1 cellular context compared by ENCODE assay signal in the genomic region with DNA sequence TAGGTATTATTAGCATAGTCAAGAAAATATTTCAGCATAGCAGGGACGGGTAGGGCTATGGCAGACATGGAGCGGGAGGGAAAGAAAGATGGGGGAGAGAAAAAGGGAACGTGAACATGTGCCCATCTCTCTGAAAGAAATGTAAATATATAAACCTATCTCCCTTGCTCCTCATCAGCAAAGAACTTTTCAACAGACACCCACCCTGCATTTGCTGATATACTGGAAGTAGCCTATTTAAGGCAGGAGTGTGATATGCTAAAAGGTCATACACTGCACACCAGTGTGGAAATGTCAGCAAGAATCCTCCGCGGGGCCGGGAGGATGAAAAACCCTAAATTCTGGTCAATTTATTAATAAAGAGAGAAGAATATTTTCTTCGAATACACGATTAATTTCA.
TF ChIP-seq lines count a peak whose summit lies in the region.

No MANE protein-coding gene starts in this region.

TF ChIP-seq in K562, 482 proteins besides CTCF, POLR2A, EP300 and RAD21 (continued from another document):
- TF ChIP-seq, protein P1, sequence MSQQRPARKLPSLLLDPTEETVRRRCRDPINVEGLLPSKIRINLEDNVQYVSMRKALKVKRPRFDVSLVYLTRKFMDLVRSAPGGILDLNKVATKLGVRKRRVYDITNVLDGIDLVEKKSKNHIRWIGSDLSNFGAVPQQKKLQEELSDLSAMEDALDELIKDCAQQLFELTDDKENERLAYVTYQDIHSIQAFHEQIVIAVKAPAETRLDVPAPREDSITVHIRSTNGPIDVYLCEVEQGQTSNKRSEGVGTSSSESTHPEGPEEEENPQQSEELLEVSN (IDR thresholded peaks at IDR 0.05; ENCODE audit: borderline replicate concordance in 1 of 2, extremely low read depth in 1 of 2, insufficient read depth in 1 of 2, insufficient read length in 1 of 2, low read depth in 1 of 2, low read length in 1 of 2, poor library complexity in 1 of 2, severe bottlenecking in 1 of 2): no peak
- TF ChIP-seq RFX7 (CRISPR knock-in tag; IDR thresholded peaks at IDR 0.05) (no peak), E2F3 (CRISPR knock-in tag; IDR thresholded peaks at IDR 0.05) (no peak), SPI1 (IDR thresholded peaks at IDR 0.05; ENCODE audit: borderline replicate concordance, low read depth, low read length) (no peak), POLR2AphosphoS5 (IDR thresholded peaks at IDR 0.05; ENCODE audit: control insufficient read depth, insufficient read depth, low read depth, low read length) (no peak), BHLHE40 (IDR thresholded peaks at IDR 0.05; ENCODE audit: low read length) (no peak), CREM (IDR thresholded peaks at IDR 0.05; ENCODE audit: low read depth) (no peak), ZNF57 (CRISPR knock-in tag; IDR thresholded peaks at IDR 0.05) (no peak), NFATC3 (IDR thresholded peaks at IDR 0.05) (no peak), ZNF717 (CRISPR knock-in tag; IDR thresholded peaks at IDR 0.05) (no peak), MEF2D (tag; conservative IDR thresholded peaks at IDR 0.05; ENCODE audit: low read depth) (no peak), NELFE (IDR thresholded peaks at IDR 0.05; ENCODE audit: insufficient read depth, insufficient read length) (no peak), LEF1 (IDR thresholded peaks at IDR 0.05) (no peak), MTA3 (IDR thresholded peaks at IDR 0.05; ENCODE audit: borderline replicate concordance) (no peak), SREBF1 (IDR thresholded peaks at IDR 0.05; ENCODE audit: borderline replicate concordance, low read depth, low read length) (no peak), MCM7 (IDR thresholded peaks at IDR 0.05) (no peak), SIRT6 (IDR thresholded peaks at IDR 0.05; ENCODE audit: low read depth, low read length) (no peak), RAD51 (IDR thresholded peaks at IDR 0.05; ENCODE audit: borderline replicate concordance, low read depth) (no peak), BDP1 (IDR thresholded peaks at IDR 0.05; ENCODE audit: insufficient read depth, insufficient read length) (no peak), FOXP1 (CRISPR knock-in tag; IDR thresholded peaks at IDR 0.05) (no peak), NFXL1 (CRISPR knock-in tag; IDR thresholded peaks at IDR 0.05) (no peak), TEAD4 (IDR thresholded peaks at IDR 0.05; ENCODE audit: low read length) (no peak), TEAD4 (CRISPR knock-in tag; IDR thresholded peaks at IDR 0.05; ENCODE audit: borderline replicate concordance) (no peak), ZNF699 (CRISPR knock-in tag; IDR thresholded peaks at IDR 0.05; ENCODE audit: insufficient replicate concordance) (no peak), NR2F6 (CRISPR knock-in tag; IDR thresholded peaks at IDR 0.05) (no peak), DDX20 (tag; IDR thresholded peaks at IDR 0.05; ENCODE audit: low read depth) (no peak), ZKSCAN1 (IDR thresholded peaks at IDR 0.05; ENCODE audit: low read depth, low read length) (no peak), STAT5B (CRISPR knock-in tag; IDR thresholded peaks at IDR 0.05) (no peak), ZKSCAN8 (CRISPR knock-in tag; IDR thresholded peaks at IDR 0.05) (no peak), ZNF436 (CRISPR knock-in tag; IDR thresholded peaks at IDR 0.05) (no peak), CBFB (CRISPR knock-in tag; IDR thresholded peaks at IDR 0.05) (no peak), KDM4B (IDR thresholded peaks at IDR 0.05; ENCODE audit: borderline replicate concordance in 2 of 2, low read depth in 1 of 2) (no peak), CBFA2T3 (IDR thresholded peaks at IDR 0.05) (peak; percentile 35; the same call in 1 of the 2 replicates), HMG20A (CRISPR knock-in tag; conservative IDR thresholded peaks at IDR 0.05) (no peak), TCF3 (CRISPR knock-in tag; IDR thresholded peaks at IDR 0.05) (0 out of 2 replicates have a peak, but pooled peaks have one; percentile 22), CC2D1A (IDR thresholded peaks at IDR 0.05) (no peak), ZFP30 (CRISPR knock-in tag; IDR thresholded peaks at IDR 0.05; ENCODE audit: borderline replicate concordance) (no peak), ZSCAN32 (CRISPR knock-in tag; IDR thresholded peaks at IDR 0.05) (no peak), TAF1 (IDR thresholded peaks at IDR 0.05; ENCODE audit: control insufficient read depth, extremely low read depth, insufficient read depth, low read length, severe bottlenecking) (peak; percentile 15), MIER1 (IDR thresholded peaks at IDR 0.05; ENCODE audit: low read depth) (no peak), ZNF408 (CRISPR knock-in tag; IDR thresholded peaks at IDR 0.05; ENCODE audit: low read depth) (no peak), RFX5 (IDR thresholded peaks at IDR 0.05; ENCODE audit: low read depth, low read length) (no peak), EGR1 (conservative IDR thresholded peaks at IDR 0.05) (no peak)
- TF ChIP-seq, protein P2, sequence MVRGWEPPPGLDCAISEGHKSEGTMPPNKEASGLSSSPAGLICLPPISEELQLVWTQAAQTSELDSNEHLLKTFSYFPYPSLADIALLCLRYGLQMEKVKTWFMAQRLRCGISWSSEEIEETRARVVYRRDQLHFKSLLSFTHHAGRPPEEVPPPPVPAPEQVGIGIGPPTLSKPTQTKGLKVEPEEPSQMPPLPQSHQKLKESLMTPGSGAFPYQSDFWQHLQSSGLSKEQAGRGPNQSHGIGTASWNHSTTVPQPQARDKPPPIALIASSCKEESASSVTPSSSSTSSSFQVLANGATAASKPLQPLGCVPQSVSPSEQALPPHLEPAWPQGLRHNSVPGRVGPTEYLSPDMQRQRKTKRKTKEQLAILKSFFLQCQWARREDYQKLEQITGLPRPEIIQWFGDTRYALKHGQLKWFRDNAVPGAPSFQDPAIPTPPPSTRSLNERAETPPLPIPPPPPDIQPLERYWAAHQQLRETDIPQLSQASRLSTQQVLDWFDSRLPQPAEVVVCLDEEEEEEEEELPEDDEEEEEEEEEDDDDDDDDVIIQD (CRISPR knock-in tag; IDR thresholded peaks at IDR 0.05): no peak
- TF ChIP-seq, protein P3, sequence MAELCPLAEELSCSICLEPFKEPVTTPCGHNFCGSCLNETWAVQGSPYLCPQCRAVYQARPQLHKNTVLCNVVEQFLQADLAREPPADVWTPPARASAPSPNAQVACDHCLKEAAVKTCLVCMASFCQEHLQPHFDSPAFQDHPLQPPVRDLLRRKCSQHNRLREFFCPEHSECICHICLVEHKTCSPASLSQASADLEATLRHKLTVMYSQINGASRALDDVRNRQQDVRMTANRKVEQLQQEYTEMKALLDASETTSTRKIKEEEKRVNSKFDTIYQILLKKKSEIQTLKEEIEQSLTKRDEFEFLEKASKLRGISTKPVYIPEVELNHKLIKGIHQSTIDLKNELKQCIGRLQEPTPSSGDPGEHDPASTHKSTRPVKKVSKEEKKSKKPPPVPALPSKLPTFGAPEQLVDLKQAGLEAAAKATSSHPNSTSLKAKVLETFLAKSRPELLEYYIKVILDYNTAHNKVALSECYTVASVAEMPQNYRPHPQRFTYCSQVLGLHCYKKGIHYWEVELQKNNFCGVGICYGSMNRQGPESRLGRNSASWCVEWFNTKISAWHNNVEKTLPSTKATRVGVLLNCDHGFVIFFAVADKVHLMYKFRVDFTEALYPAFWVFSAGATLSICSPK (IDR thresholded peaks at IDR 0.05; ENCODE audit: borderline replicate concordance): no peak
- TF ChIP-seq, protein P4, sequence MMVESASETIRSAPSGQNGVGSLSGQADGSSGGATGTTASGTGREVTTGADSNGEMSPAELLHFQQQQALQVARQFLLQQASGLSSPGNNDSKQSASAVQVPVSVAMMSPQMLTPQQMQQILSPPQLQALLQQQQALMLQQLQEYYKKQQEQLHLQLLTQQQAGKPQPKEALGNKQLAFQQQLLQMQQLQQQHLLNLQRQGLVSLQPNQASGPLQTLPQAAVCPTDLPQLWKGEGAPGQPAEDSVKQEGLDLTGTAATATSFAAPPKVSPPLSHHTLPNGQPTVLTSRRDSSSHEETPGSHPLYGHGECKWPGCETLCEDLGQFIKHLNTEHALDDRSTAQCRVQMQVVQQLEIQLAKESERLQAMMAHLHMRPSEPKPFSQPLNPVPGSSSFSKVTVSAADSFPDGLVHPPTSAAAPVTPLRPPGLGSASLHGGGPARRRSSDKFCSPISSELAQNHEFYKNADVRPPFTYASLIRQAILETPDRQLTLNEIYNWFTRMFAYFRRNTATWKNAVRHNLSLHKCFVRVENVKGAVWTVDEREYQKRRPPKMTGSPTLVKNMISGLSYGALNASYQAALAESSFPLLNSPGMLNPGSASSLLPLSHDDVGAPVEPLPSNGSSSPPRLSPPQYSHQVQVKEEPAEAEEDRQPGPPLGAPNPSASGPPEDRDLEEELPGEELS (CRISPR knock-in tag; IDR thresholded peaks at IDR 0.05; ENCODE audit: borderline replicate concordance): no peak
- TF ChIP-seq, protein P5, sequence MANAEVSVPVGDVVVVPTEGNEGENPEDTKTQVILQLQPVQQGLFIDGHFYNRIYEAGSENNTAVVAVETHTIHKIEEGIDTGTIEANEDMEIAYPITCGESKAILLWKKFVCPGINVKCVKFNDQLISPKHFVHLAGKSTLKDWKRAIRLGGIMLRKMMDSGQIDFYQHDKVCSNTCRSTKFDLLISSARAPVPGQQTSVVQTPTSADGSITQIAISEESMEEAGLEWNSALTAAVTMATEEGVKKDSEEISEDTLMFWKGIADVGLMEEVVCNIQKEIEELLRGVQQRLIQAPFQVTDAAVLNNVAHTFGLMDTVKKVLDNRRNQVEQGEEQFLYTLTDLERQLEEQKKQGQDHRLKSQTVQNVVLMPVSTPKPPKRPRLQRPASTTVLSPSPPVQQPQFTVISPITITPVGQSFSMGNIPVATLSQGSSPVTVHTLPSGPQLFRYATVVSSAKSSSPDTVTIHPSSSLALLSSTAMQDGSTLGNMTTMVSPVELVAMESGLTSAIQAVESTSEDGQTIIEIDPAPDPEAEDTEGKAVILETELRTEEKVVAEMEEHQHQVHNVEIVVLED (CRISPR knock-in tag; IDR thresholded peaks at IDR 0.05): no peak
- TF ChIP-seq, protein P6, sequence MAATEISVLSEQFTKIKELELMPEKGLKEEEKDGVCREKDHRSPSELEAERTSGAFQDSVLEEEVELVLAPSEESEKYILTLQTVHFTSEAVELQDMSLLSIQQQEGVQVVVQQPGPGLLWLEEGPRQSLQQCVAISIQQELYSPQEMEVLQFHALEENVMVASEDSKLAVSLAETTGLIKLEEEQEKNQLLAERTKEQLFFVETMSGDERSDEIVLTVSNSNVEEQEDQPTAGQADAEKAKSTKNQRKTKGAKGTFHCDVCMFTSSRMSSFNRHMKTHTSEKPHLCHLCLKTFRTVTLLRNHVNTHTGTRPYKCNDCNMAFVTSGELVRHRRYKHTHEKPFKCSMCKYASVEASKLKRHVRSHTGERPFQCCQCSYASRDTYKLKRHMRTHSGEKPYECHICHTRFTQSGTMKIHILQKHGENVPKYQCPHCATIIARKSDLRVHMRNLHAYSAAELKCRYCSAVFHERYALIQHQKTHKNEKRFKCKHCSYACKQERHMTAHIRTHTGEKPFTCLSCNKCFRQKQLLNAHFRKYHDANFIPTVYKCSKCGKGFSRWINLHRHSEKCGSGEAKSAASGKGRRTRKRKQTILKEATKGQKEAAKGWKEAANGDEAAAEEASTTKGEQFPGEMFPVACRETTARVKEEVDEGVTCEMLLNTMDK (IDR thresholded peaks at IDR 0.05; ENCODE audit: borderline replicate concordance, insufficient read depth, low read depth, low read length, poor library complexity, severe bottlenecking): no peak
- TF ChIP-seq, protein P7, sequence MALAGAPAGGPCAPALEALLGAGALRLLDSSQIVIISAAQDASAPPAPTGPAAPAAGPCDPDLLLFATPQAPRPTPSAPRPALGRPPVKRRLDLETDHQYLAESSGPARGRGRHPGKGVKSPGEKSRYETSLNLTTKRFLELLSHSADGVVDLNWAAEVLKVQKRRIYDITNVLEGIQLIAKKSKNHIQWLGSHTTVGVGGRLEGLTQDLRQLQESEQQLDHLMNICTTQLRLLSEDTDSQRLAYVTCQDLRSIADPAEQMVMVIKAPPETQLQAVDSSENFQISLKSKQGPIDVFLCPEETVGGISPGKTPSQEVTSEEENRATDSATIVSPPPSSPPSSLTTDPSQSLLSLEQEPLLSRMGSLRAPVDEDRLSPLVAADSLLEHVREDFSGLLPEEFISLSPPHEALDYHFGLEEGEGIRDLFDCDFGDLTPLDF (CRISPR knock-in tag; IDR thresholded peaks at IDR 0.05): no peak
- TF ChIP-seq, protein P8, sequence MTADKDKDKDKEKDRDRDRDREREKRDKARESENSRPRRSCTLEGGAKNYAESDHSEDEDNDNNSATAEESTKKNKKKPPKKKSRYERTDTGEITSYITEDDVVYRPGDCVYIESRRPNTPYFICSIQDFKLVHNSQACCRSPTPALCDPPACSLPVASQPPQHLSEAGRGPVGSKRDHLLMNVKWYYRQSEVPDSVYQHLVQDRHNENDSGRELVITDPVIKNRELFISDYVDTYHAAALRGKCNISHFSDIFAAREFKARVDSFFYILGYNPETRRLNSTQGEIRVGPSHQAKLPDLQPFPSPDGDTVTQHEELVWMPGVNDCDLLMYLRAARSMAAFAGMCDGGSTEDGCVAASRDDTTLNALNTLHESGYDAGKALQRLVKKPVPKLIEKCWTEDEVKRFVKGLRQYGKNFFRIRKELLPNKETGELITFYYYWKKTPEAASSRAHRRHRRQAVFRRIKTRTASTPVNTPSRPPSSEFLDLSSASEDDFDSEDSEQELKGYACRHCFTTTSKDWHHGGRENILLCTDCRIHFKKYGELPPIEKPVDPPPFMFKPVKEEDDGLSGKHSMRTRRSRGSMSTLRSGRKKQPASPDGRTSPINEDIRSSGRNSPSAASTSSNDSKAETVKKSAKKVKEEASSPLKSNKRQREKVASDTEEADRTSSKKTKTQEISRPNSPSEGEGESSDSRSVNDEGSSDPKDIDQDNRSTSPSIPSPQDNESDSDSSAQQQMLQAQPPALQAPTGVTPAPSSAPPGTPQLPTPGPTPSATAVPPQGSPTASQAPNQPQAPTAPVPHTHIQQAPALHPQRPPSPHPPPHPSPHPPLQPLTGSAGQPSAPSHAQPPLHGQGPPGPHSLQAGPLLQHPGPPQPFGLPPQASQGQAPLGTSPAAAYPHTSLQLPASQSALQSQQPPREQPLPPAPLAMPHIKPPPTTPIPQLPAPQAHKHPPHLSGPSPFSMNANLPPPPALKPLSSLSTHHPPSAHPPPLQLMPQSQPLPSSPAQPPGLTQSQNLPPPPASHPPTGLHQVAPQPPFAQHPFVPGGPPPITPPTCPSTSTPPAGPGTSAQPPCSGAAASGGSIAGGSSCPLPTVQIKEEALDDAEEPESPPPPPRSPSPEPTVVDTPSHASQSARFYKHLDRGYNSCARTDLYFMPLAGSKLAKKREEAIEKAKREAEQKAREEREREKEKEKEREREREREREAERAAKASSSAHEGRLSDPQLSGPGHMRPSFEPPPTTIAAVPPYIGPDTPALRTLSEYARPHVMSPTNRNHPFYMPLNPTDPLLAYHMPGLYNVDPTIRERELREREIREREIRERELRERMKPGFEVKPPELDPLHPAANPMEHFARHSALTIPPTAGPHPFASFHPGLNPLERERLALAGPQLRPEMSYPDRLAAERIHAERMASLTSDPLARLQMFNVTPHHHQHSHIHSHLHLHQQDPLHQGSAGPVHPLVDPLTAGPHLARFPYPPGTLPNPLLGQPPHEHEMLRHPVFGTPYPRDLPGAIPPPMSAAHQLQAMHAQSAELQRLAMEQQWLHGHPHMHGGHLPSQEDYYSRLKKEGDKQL (CRISPR knock-in tag; IDR thresholded peaks at IDR 0.05; ENCODE audit: borderline replicate concordance): no peak
- TF ChIP-seq, protein P9, sequence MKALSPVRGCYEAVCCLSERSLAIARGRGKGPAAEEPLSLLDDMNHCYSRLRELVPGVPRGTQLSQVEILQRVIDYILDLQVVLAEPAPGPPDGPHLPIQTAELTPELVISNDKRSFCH (CRISPR knock-in tag; IDR thresholded peaks at IDR 0.05): no peak
- TF ChIP-seq, protein P9 (tag; IDR thresholded peaks at IDR 0.05): peak; percentile 86
TF ChIP-seq in K562: peak in this region for 7.
